In genomic region chr16:87048038-87048743, GRCh38 we compare ENCODE assay signal across 19 cellular contexts.
"Had no signal": no experiment of that assay in that cellular context is flagged by ENCODE, and none has a peak within 500 bp of the region (broad histone marks: within the 10 kb centered on the region; RNA-seq: fewer than 3 reads in every experiment).

No MANE protein-coding gene starts in this region.

- H3K27ac ChIP-seq: esophagus squamous epithelium, gastroesophageal sphincter, ovary, prostate gland, right lobe of liver, testis, tibial nerve, upper lobe of right lung, vagina had no signal

- H3K4me3 Mint-ChIP-seq: effector memory CD8-positive, alpha-beta T cell; stimulated activated naive B cell treated with anti-CD40 and anti-IgM and Interleukin-4, amounts not matched to agents 10 μg/mL and 1 μg/mL and 100 μg/mL, for 72 hours; stimulated activated naive CD8-positive, alpha-beta T cell treated with anti-CD3 and anti-CD28 coated beads, Interleukin-15, amount 100 ng/mL, for 72 hours had no signal

- H3K9me3 Mint-ChIP-seq: effector memory CD8-positive, alpha-beta T cell had no signal

- H3K4me1 Mint-ChIP-seq: stimulated activated naive B cell treated with anti-CD40 and anti-IgM and Interleukin-4, amounts not matched to agents 10 μg/mL and 1 μg/mL and 100 μg/mL, for 72 hours had no signal

- H3K27me3 ChIP-seq: ovary, right lobe of liver, testis, vagina had no signal

- ATAC-seq: effector memory CD8-positive, alpha-beta T cell; gastroesophageal sphincter; left lobe of liver; right lobe of liver; stimulated activated naive B cell treated with anti-CD40 and anti-IgM and Interleukin-4, amounts not matched to agents 10 μg/mL and 1 μg/mL and 100 μg/mL, for 72 hours; stimulated activated naive CD8-positive, alpha-beta T cell treated with anti-CD3 and anti-CD28 coated beads, Interleukin-15, amount 100 ng/mL, for 72 hours; upper lobe of right lung had no signal

- H3K4me3 ChIP-seq: esophagus squamous epithelium, gastroesophageal sphincter, ovary, prostate gland, right lobe of liver, testis, tibial nerve, upper lobe of right lung, vagina had no signal

- H3K27ac Mint-ChIP-seq: effector memory CD8-positive, alpha-beta T cell; stimulated activated naive B cell treated with anti-CD40 and anti-IgM and Interleukin-4, amounts not matched to agents 10 μg/mL and 1 μg/mL and 100 μg/mL, for 72 hours had no signal

- H3K9me3 ChIP-seq: esophagus squamous epithelium, gastroesophageal sphincter, ovary, prostate gland, right lobe of liver, testis, tibial nerve, upper lobe of right lung, vagina had no signal

- H3K36me3 ChIP-seq: esophagus squamous epithelium, gastroesophageal sphincter, ovary, prostate gland, right lobe of liver, tibial nerve, upper lobe of right lung, vagina had no signal

- H3K36me3 Mint-ChIP-seq: stimulated activated naive B cell treated with anti-CD40 and anti-IgM and Interleukin-4, amounts not matched to agents 10 μg/mL and 1 μg/mL and 100 μg/mL, for 72 hours had no signal

- H3K4me1 ChIP-seq: prostate gland, right lobe of liver, vagina had no signal

- DNase-seq: effector memory CD8-positive, alpha-beta T cell; esophagus squamous epithelium; foreskin fibroblast; glutamatergic neuron; islet precursor cell; midbrain; ovary; right lobe of liver; stimulated activated CD4-positive, alpha-beta T cell treated with anti-CD3 and anti-CD28 coated beads, Interleukin-2, amount 100 ng/mL, for 24 hours; stimulated activated CD4-positive, alpha-beta T cell treated with anti-CD3 and anti-CD28 coated beads, Interleukin-4, amount 100 ng/mL, for 4 hours; stimulated activated naive B cell treated with anti-CD40 and anti-IgM and Interleukin-4, amounts not matched to agents 10 μg/mL and 1 μg/mL and 100 μg/mL, for 72 hours; stimulated activated naive CD8-positive, alpha-beta T cell treated with anti-CD3 and anti-CD28 coated beads, Interleukin-15, amount 100 ng/mL, for 72 hours; testis; upper lobe of right lung had no signal
